8 cellular contexts compared by ENCODE assay signal in the genomic region with DNA sequence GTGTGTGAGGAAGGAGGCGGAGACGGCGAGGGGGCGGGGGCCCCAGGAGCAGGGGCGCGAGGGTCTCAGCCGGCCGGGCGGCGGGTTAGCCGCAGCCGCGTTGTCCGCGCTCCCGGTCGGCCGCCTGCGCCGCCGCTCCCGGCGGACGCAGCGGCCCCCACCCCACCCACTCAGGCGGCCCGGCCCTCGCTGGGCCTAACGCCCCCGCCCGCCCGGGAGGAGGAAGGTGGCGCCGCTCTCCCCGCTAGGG. TPM values are rescaled to one million over a fixed set of nuclear protein-coding genes. Genes with fewer than 3 reads are reported as not detected.
A peak's percentile ranks its signal among the peaks of the same experiment; 100 is the strongest.
DNase-seq lines count a peak whose midpoint lies in the region; ATAC-seq and TF ChIP-seq lines count a peak whose summit lies in the region.

Gene FCHSD2, minus strand, starts transcription at position 191 of the 250 bp plus-strand sequence. CDS start 441 bp downstream, outside the sequence.

- peak within 1 kb of the TSS; percentile 76 for H3K4me3 ChIP-seq in SU-DHL-6 (ENCODE audit: insufficient read depth, low read length, poor library complexity, severe bottlenecking)
- H3K4me3 ChIP-seq in fibroblast of the aortic adventitia (ENCODE audit: low read depth, low read length), result peak within 1 kb of the TSS; percentile 90
- peak within 1 kb of the TSS; percentile 93 for H3K4me3 ChIP-seq in osteoblast (ENCODE audit: insufficient read depth, low read length)

- no peaks in the 10 kb centered on the region for H3K9me3 ChIP-seq in SU-DHL-6 (ENCODE audit: insufficient read depth, low read length)
- no peaks in the 10 kb centered on the region for H3K9me3 ChIP-seq in osteoblast (ENCODE audit: low read depth, low read length)

- peaks cover 20% of the 10 kb centered on the region for H3K4me1 ChIP-seq in osteoblast (ENCODE audit: insufficient read depth, low read length)

- H3K27ac ChIP-seq in SU-DHL-6 (ENCODE audit: low read depth, low read length), result peak within 1 kb of the TSS; percentile 95
- peak within 1 kb of the TSS; percentile 83 for H3K27ac ChIP-seq in osteoblast (ENCODE audit: low read depth, low read length)

- H3K4me2 ChIP-seq in SU-DHL-6 (ENCODE audit: low read depth, low read length, poor library complexity, severe bottlenecking) (peak within 1 kb of the TSS; percentile 93), osteoblast (ENCODE audit: insufficient read depth, low read length) (peak within 1 kb of the TSS; percentile 92)

- peaks cover 48% of the 10 kb centered on the region for H3K79me2 ChIP-seq in SU-DHL-6 (ENCODE audit: insufficient read depth, low read length)
- peaks cover 47% of the 10 kb centered on the region for H3K79me2 ChIP-seq in osteoblast (ENCODE audit: insufficient read depth, low read length)

- peak within 1 kb of the TSS; percentile 96 for H3K9ac ChIP-seq in SU-DHL-6 (ENCODE audit: low read length)

- in situ Hi-C loops in GM18951 (cut with MboI; ENCODE audit: low sequenced_read_pairs, unreplicated experiment), result no loop called here

- H3K27me3 ChIP-seq in SU-DHL-6 (ENCODE audit: low read length) (no peaks in the 10 kb centered on the region), osteoblast (ENCODE audit: insufficient read depth, low read length) (no peaks in the 10 kb centered on the region)

- H2AFZ ChIP-seq in SU-DHL-6 (ENCODE audit: low read depth, low read length, severe bottlenecking), result no peak within 1 kb of the TSS
- peak within 1 kb of the TSS; percentile 90 for H2AFZ ChIP-seq in osteoblast (ENCODE audit: low read length)

- peaks cover 42% of the 10 kb centered on the region for H3F3A ChIP-seq in SU-DHL-6 (ENCODE audit: insufficient read depth)

- H3K9me2 ChIP-seq in SU-DHL-6 (replicated peaks; ENCODE audit: insufficient read depth, low read length), result no peaks in the 10 kb centered on the region

- no peaks in the 10 kb centered on the region for H4K20me1 ChIP-seq in SU-DHL-6 (ENCODE audit: low read depth, low read length)
- H4K20me1 ChIP-seq in osteoblast (ENCODE audit: insufficient read depth, low read length), result peaks cover 15% of the 10 kb centered on the region

- no peak for DNase-seq in fibroblast of the aortic adventitia (ENCODE audit: low read depth)
- no peak for DNase-seq in osteoblast (ENCODE audit: insufficient read length, low spot score, missing footprints)
- no peak for DNase-seq in NAMALWA (ENCODE audit: low spot score)
- DNase-seq in ecto neural progenitor cell (ENCODE audit: low spot score), result no peak
- DNase-seq in NCI-H1105 treated with DMSO at 0.1 percent for 48 hours (lab: John Stamatoyannopoulos, UW), result no peak

- peak; percentile 45 for TF ChIP-seq POLR2A in GM18951 (IDR thresholded peaks at IDR 0.05; ENCODE audit: extremely low read depth, insufficient read depth, insufficient read length)

- no peak for ATAC-seq in GM21447 (IDR thresholded peaks at IDR 0.05; ENCODE audit: unreplicated experiment)

- TF ChIP-seq CTCF in SU-DHL-6 (IDR thresholded peaks at IDR 0.05; ENCODE audit: insufficient read depth, low read length, poor library complexity, severe bottlenecking), result no peak
- no peak for TF ChIP-seq CTCF in fibroblast of the aortic adventitia (IDR thresholded peaks at IDR 0.05; ENCODE audit: insufficient read depth, low read length)
- no peak for TF ChIP-seq CTCF in osteoblast (IDR thresholded peaks at IDR 0.05; ENCODE audit: extremely low read depth, low read depth, low read length)

- H3K36me3 ChIP-seq in SU-DHL-6 (ENCODE audit: low read length) (peaks cover 32% of the 10 kb centered on the region), osteoblast (ENCODE audit: insufficient read depth, low read length) (peaks cover 13% of the 10 kb centered on the region)

RNA-seq across cellular contexts. Expression of gene FCHSD2, which starts in this region (rescaled TPM):
- total RNA-seq in fibroblast of the aortic adventitia (ENCODE audit: low replicate concordance) (11.3 and 14.9 TPM in 2 replicates), osteoblast (34.0 and 38.0 TPM in 2 replicates)
